In the genomic region with DNA sequence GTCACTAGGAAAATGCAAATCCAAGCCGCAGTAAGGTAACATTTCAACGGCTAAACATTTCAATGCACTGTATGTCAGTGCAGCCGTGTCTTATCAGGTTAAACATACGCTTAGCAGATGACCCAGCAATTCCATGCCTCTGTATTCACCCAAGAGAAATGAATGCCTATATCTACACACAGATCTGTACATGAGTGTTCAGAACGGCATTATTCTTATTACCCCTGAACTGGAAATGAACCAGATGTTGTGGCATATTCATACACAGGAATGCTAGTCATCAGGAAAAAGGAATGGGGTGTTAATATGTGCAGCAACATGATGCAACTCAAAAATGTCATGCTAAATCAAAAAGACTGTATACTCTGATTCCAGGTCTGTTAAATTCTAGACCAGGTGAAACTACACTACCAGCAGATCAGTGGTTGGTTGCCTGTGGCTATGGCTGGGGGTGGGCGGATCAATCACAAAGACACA, we compare ENCODE assay signal across 1 cellular context.
TF ChIP-seq lines count a peak whose summit lies in the region.

No MANE protein-coding gene starts in this region.

TF ChIP-seq in SK-N-SH, 30 proteins besides CTCF, POLR2A, EP300 and RAD21 (continued from another document):
- TF ChIP-seq, protein P1, sequence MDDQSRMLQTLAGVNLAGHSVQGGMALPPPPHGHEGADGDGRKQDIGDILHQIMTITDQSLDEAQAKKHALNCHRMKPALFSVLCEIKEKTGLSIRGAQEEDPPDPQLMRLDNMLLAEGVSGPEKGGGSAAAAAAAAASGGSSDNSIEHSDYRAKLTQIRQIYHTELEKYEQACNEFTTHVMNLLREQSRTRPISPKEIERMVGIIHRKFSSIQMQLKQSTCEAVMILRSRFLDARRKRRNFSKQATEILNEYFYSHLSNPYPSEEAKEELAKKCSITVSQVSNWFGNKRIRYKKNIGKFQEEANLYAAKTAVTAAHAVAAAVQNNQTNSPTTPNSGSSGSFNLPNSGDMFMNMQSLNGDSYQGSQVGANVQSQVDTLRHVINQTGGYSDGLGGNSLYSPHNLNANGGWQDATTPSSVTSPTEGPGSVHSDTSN (IDR thresholded peaks at IDR 0.05): peak; percentile 76
- TF ChIP-seq CHD2 (IDR thresholded peaks at IDR 0.05; ENCODE audit: low read length, partially characterized antibody) (peak; percentile 21), MXI1 (IDR thresholded peaks at IDR 0.05; ENCODE audit: low read depth, low read length) (no peak), NFIC (IDR thresholded peaks at IDR 0.05; ENCODE audit: borderline replicate concordance) (peak; percentile 49; the same call in 1 of the 2 replicates), EZH2phosphoT487 (IDR thresholded peaks at IDR 0.05; ENCODE audit: borderline replicate concordance, low read depth) (no peak), NRF1 (IDR thresholded peaks at IDR 0.05; ENCODE audit: low read depth, low read length) (no peak), POLR2AphosphoS5 (IDR thresholded peaks at IDR 0.05; ENCODE audit: low read depth, low read length) (peak; percentile 73), TEAD4 (IDR thresholded peaks at IDR 0.05; ENCODE audit: borderline replicate concordance, insufficient read depth) (peak; percentile 82), GATA2 (CRISPR knock-in tag; IDR thresholded peaks at IDR 0.05) (peak; percentile 69), GABPA (IDR thresholded peaks at IDR 0.05; ENCODE audit: low read depth) (no peak), TCF12 (IDR thresholded peaks at IDR 0.05) (peak; percentile 98)
- TF ChIP-seq, protein P2, sequence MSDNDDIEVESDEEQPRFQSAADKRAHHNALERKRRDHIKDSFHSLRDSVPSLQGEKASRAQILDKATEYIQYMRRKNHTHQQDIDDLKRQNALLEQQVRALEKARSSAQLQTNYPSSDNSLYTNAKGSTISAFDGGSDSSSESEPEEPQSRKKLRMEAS (IDR thresholded peaks at IDR 0.05; ENCODE audit: low read depth): peak; percentile 49; the same call in 1 of the 2 replicates
TF ChIP-seq in SK-N-SH: peak in this region for 14.
